28 cellular contexts compared by ENCODE assay signal in genomic region chr7:16409777-16410176, GRCh38. TPM values are rescaled to one million over a fixed set of nuclear protein-coding genes. Genes with fewer than 3 reads are reported as not detected.
DNase-seq lines count a peak whose midpoint lies in the region; ATAC-seq and TF ChIP-seq lines count a peak whose summit lies in the region.
"Had no signal": no experiment of that assay in that cellular context is flagged by ENCODE, and none has a peak within 500 bp of the region (broad histone marks: within the 10 kb centered on the region; RNA-seq: fewer than 3 reads in every experiment).

No MANE protein-coding gene starts in this region.

- H4K5ac ChIP-seq in IMR-90 (ENCODE audit: low read depth, low read length) = no peak overlapping the region

- no peak overlapping the region for H3K23ac ChIP-seq in IMR-90 (ENCODE audit: low read depth, low read length)

- no peaks in the 10 kb centered on the region for H3K9me3 ChIP-seq in IMR-90 (ENCODE audit: control insufficient read depth, insufficient read depth, low read length)
- H3K9me3 ChIP-seq in stomach = no peaks in the 10 kb centered on the region
- H3K9me3 ChIP-seq: heart right ventricle, neutrophil, Peyer's patch, right atrium auricular region had no signal

- H2AK9ac ChIP-seq in IMR-90 (replicated peaks; ENCODE audit: low read depth, low read length, poor library complexity) = no peak overlapping the region

- ATAC-seq in IMR-90 (ENCODE audit: low read depth) (peak; percentile 80), SK-N-SH treated with all-trans-retinoic acid at 6 μM for 48 hours (peak; percentile 37; the same call in 1 of the 3 replicates), GM21723 (IDR thresholded peaks at IDR 0.05; ENCODE audit: unreplicated experiment) (no peak)
- ATAC-seq: activated T-cell treated with anti-CD3 and anti-CD28 coated beads, Interleukin-2, amount 50 U/mL, for 4 hours; heart right ventricle; left ventricle myocardium superior had no signal

- H3K4me1 ChIP-seq in IMR-90 (ENCODE audit: control insufficient read depth, insufficient read depth, low read length) (no peaks in the 10 kb centered on the region), stomach (peaks cover 0 to 20% (median 7%) of the 10 kb centered on the region in 4 donors)
- H3K4me1 ChIP-seq: Peyer's patch had no signal

- no peaks in the 10 kb centered on the region for H3K9me1 ChIP-seq in IMR-90 (ENCODE audit: insufficient read depth, low read length)

- no peak overlapping the region for H3K4ac ChIP-seq in IMR-90 (ENCODE audit: low read depth, low read length)

- no peak overlapping the region for H2BK5ac ChIP-seq in IMR-90 (ENCODE audit: low read depth, low read length, poor library complexity, severe bottlenecking)

- peaks cover 42% of the 10 kb centered on the region for H3K4me1 Mint-ChIP-seq in Calu3 (ENCODE audit: low read depth, unreplicated experiment)
- H3K4me1 Mint-ChIP-seq: activated naive CD4-positive, alpha-beta T cell treated with anti-CD3 and anti-CD28 coated beads, Interleukin-2, amount 10 ng/mL, durations not matched to agents 7 days and 5 days; immature natural killer cell had no signal

- H2AK5ac ChIP-seq in IMR-90 (ENCODE audit: low read depth, low read length) = no peak overlapping the region

- no peak overlapping the region for H4K91ac ChIP-seq in IMR-90 (ENCODE audit: insufficient read depth, low read depth, low read length)

- no peak overlapping the region for H4K8ac ChIP-seq in IMR-90 (ENCODE audit: low read depth in 2 of 2, low read length in 2 of 2)

- no peaks in the 10 kb centered on the region for H3K79me1 ChIP-seq in IMR-90 (ENCODE audit: low read depth in 1 of 2, low read length in 2 of 2)

- in situ Hi-C loops in IMR-90 (cut with MboI; ENCODE audit: low sequenced_read_pairs) = no loop called here

- BruUV-seq in IMR-90 (replicated peaks; lab: Mats Ljungman, UMichigan) = no TSS peak
- no TSS peak for BruUV-seq in Calu3 (replicated peaks; lab: Mats Ljungman, UMichigan)

- no peak overlapping the region for H3K14ac ChIP-seq in IMR-90 (replicated peaks; ENCODE audit: low read depth, low read length)

- no peaks in the 10 kb centered on the region for H3K9me3 Mint-ChIP-seq in Calu3 (ENCODE audit: low read depth, unreplicated experiment)
- H3K9me3 Mint-ChIP-seq: activated naive CD4-positive, alpha-beta T cell treated with anti-CD3 and anti-CD28 coated beads, Interleukin-2, amount 10 ng/mL, durations not matched to agents 7 days and 5 days; activated T-cell treated with anti-CD3 and anti-CD28 coated beads, Interleukin-2, amount 50 U/mL, for 4 hours; immature natural killer cell had no signal

- no peak overlapping the region for H3K9ac ChIP-seq in IMR-90 (ENCODE audit: low read depth, low read length)

- no peak overlapping the region for H3K18ac ChIP-seq in IMR-90 (ENCODE audit: low read depth, low read length)

- H4K20me1 ChIP-seq in IMR-90 (ENCODE audit: insufficient read depth, low read length) = no peaks in the 10 kb centered on the region

- CTCF ChIA-PET in IMR-90 (lab: Yijun Ruan, JAX) (interaction anchor here (0.7 to 0.8 kb wide), 2 partner anchors 155 to 332 kb away, joined by 3 to 5 read pairs; no protein-coding TSS in a partner anchor), Calu3 (lab: Charles Lee) (interaction anchor here (0.7 to 1.4 kb wide), 3 partner anchors 11 to 155 kb away, joined by 3 to 13 read pairs (median 9); partner anchors contain the start of gene CRPPA)

- H3K27me3 Mint-ChIP-seq in Calu3 (ENCODE audit: unreplicated experiment) = no peaks in the 10 kb centered on the region

- DNase-seq in IMR-90 (peak; percentile 40), fibroblast of villous mesenchyme (ENCODE audit: low read depth) (peak; percentile 68), renal cortical epithelial cell (ENCODE audit: low read depth) (peak; percentile 35), stomach (no peak), AG08395 (ENCODE audit: low spot score) (no peak), Calu3 (no peak)
- DNase-seq: activated CD4-positive, alpha-beta T cell treated with anti-CD3 and anti-CD28 coated beads for 1 hour; activated CD8-positive, alpha-beta memory T cell treated with anti-CD3 and anti-CD28 coated beads for 24 hours; activated naive CD4-positive, alpha-beta T cell treated with anti-CD3 and anti-CD28 coated beads, Interleukin-2, amount 10 ng/mL, durations not matched to agents 7 days and 5 days; activated T-cell treated with anti-CD3 and anti-CD28 coated beads, Interleukin-2, amount 50 U/mL, for 4 hours; AML-193; aorta; cerebellar nuclear complex; effector CD8-positive, alpha-beta T cell; EL; heart right ventricle; immature natural killer cell; KG1; left ventricle myocardium superior; NCI-H1048; NCI-H1930; Peyer's patch; stimulated activated CD8-positive, alpha-beta memory T cell treated with anti-CD3 and anti-CD28 coated beads, Interleukin-4, amount 100 ng/mL, for 48 hours had no signal

- H2BK15ac ChIP-seq in IMR-90 (ENCODE audit: low read depth, low read length) = no peak overlapping the region

- dilution Hi-C loops in IMR-90 (cut with HindIII; ENCODE audit: low sequenced_read_pairs, unreplicated experiment) = no loop called here

- no peaks in the 10 kb centered on the region for H3K36me3 Mint-ChIP-seq in Calu3 (ENCODE audit: insufficient read depth, unreplicated experiment)
- H3K36me3 Mint-ChIP-seq: activated naive CD4-positive, alpha-beta T cell treated with anti-CD3 and anti-CD28 coated beads, Interleukin-2, amount 10 ng/mL, durations not matched to agents 7 days and 5 days had no signal

- H3K4me3 Mint-ChIP-seq in Calu3 (ENCODE audit: low read depth, unreplicated experiment) = no peak overlapping the region
- H3K4me3 Mint-ChIP-seq: activated naive CD4-positive, alpha-beta T cell treated with anti-CD3 and anti-CD28 coated beads, Interleukin-2, amount 10 ng/mL, durations not matched to agents 7 days and 5 days; activated T-cell treated with anti-CD3 and anti-CD28 coated beads, Interleukin-2, amount 50 U/mL, for 4 hours; immature natural killer cell had no signal

- H3K4me2 ChIP-seq in IMR-90 (ENCODE audit: low read depth, low read length) = no peak overlapping the region

- H3K27me3 ChIP-seq in IMR-90 (ENCODE audit: control insufficient read depth, insufficient read depth, low read length) = no peaks in the 10 kb centered on the region
- H3K27me3 ChIP-seq in stomach = no peaks in the 10 kb centered on the region
- H3K27me3 ChIP-seq: neutrophil, Peyer's patch, right atrium auricular region had no signal

- TF ChIP-seq EP300 in stomach (IDR thresholded peaks at IDR 0.05) = no peak

- POLR2A ChIA-PET in IMR-90 (lab: Charles Lee; ENCODE audit: unreplicated experiment) = no interaction called here

- H3K56ac ChIP-seq in IMR-90 (ENCODE audit: extremely low read depth, insufficient read depth, low read length) = no peak overlapping the region

- TF ChIP-seq POLR2A in IMR-90 (IDR thresholded peaks at IDR 0.05; ENCODE audit: low read depth, low read length) (no peak), stomach (IDR thresholded peaks at IDR 0.05) (no peak)

- H3K4me3 ChIP-seq in IMR-90 (ENCODE audit: insufficient read depth, low read depth, low read length) (no peak overlapping the region), fibroblast of villous mesenchyme (ENCODE audit: low read depth, low read length) (no peak overlapping the region), stomach (no peak overlapping the region)
- H3K4me3 ChIP-seq: heart right ventricle, Peyer's patch, right atrium auricular region, SK-N-MC had no signal

- H3K36me3 ChIP-seq in IMR-90 (ENCODE audit: control insufficient read depth, insufficient read depth, low read length) (no peaks in the 10 kb centered on the region), stomach (no peaks in the 10 kb centered on the region)
- H3K36me3 ChIP-seq: neutrophil, Peyer's patch, right atrium auricular region had no signal

- no peak overlapping the region for H3K27ac ChIP-seq in IMR-90 (ENCODE audit: insufficient read depth, low read length)
- no peak overlapping the region for H3K27ac ChIP-seq in stomach
- H3K27ac ChIP-seq: heart right ventricle, neutrophil, Peyer's patch, right atrium auricular region, SK-N-MC had no signal

- TF ChIP-seq RAD21 in IMR-90 (IDR thresholded peaks at IDR 0.05; ENCODE audit: low read length) = peak; percentile 37

- intact Hi-C loops in IMR-90 (cut with micrococcal nuclease) = no loop called here
- intact Hi-C loops in stomach (cut with DNase I; ENCODE audit: low total_unique reads) = no loop called here
- intact Hi-C loops in Calu3 (cut with micrococcal nuclease; ENCODE audit: unreplicated experiment) = loop anchor here (1.0 kb wide), 1 partner anchor 39 kb away; no protein-coding TSS in a partner anchor

- H3K27ac Mint-ChIP-seq in Calu3 (ENCODE audit: unreplicated experiment) = no peak overlapping the region
- H3K27ac Mint-ChIP-seq: activated naive CD4-positive, alpha-beta T cell treated with anti-CD3 and anti-CD28 coated beads, Interleukin-2, amount 10 ng/mL, durations not matched to agents 7 days and 5 days; immature natural killer cell had no signal

- H2BK120ac ChIP-seq in IMR-90 (ENCODE audit: low read depth, low read length) = no peak overlapping the region

- H2AFZ ChIP-seq in IMR-90 (replicated peaks; ENCODE audit: low read length, poor library complexity) = no peak overlapping the region

- peak; percentile 42 for TF ChIP-seq CTCF in IMR-90 (conservative IDR thresholded peaks at IDR 0.05; ENCODE audit: low read depth, low read length)
- TF ChIP-seq CTCF in fibroblast of villous mesenchyme (IDR thresholded peaks at IDR 0.05; ENCODE audit: insufficient read depth, low read depth, low read length) = peak; percentile 33
- TF ChIP-seq CTCF in stomach (IDR thresholded peaks at IDR 0.05) = no peak
- TF ChIP-seq CTCF in Calu3 (IDR thresholded peaks at IDR 0.05; ENCODE audit: unreplicated experiment) = no peak

- no peak overlapping the region for H2BK20ac ChIP-seq in IMR-90 (ENCODE audit: low read depth, low read length)

RNA-seq across cellular contexts. Expression of gene CRPPA, which starts 11.6 kb away (rescaled TPM):
- total RNA-seq in IMR-90 (2012; rRNA removed) (1.3 and 2.5 TPM in 2 replicates), fibroblast of villous mesenchyme (1.6 and 2.6 TPM in 2 replicates), renal cortical epithelial cell (4.5 and 6.7 TPM in 2 replicates), stomach (10 to 100 TPM in 1 of 5 donors, 1 to 10 TPM in 1, under 1 TPM in 3; 0.29 to 11.0 (median 0.89) TPM), Calu3 (2022) (7.5 and 9.9 TPM in 2 replicates)
- polyA plus RNA-seq in IMR-90 (2012; rRNA removed) (0.47 and 0.67 TPM in 2 replicates), stomach (1 to 10 TPM in 1 of 3 donors, under 1 TPM in 2; 0.28 to 3.5 (median 0.75) TPM)
- polyA plus RNA-seq in IMR-90 (2012; cell fraction: cytosol; rRNA removed) = 0.14 and 0.24 TPM in 2 replicates
- polyA plus RNA-seq in IMR-90 (2012; cell fraction: nucleus; rRNA removed; ENCODE audit: low replicate concordance) = 0.07 and 0.71 TPM in 2 replicates

RNA-seq across cellular contexts. Expression of gene SOSTDC1, which starts 55.8 kb away (rescaled TPM):
- total RNA-seq in IMR-90 (2012; rRNA removed) (under 0.01 TPM in 1 of 2 replicates, not detected in the other), fibroblast of villous mesenchyme (not detected in 2 replicates), renal cortical epithelial cell (11.4 TPM in 1 of 2 replicates, not detected in the other), stomach (10 to 100 TPM in 2 of 5 donors, 1 to 10 TPM in 1, under 1 TPM in 1, not detected in 1; 0.89 to 18.7 (median 13.6) TPM), Calu3 (2022) (13.9 and 22.1 TPM in 2 replicates)
- polyA plus RNA-seq in IMR-90 (2012; rRNA removed) (0.04 and 0.07 TPM in 2 replicates), stomach (10 to 100 TPM in 1 of 3 donors, 1 to 10 TPM in 1, under 1 TPM in 1; 0.90 to 21.2 (median 5.9) TPM)
- 0.02 TPM in 1 of 2 replicates, not detected in the other for polyA plus RNA-seq in IMR-90 (2012; cell fraction: cytosol; rRNA removed)
- polyA plus RNA-seq in IMR-90 (2012; cell fraction: nucleus; rRNA removed; ENCODE audit: low replicate concordance) = not detected in 2 replicates
- total RNA-seq: activated T-cell treated with anti-CD3 and anti-CD28 coated beads, Interleukin-2, amount 50 U/mL, for 4 hours; aorta had no signal
- polyA plus RNA-seq: aorta, immature natural killer cell had no signal

Comparison
In these comparisons a context has a peak if more than half of its experiments do, and no peak if none do; other contexts are left out.
1. DNase-seq: peak in IMR-90 (single experiment), fibroblast of villous mesenchyme (single experiment) and renal cortical epithelial cell (single experiment); none in stomach (single experiment), AG08395 (single experiment) and Calu3 (single experiment).
2. CTCF ChIP-seq: peak in IMR-90 (single experiment) and fibroblast of villous mesenchyme (single experiment); none in stomach (0 of 7) and Calu3 (single experiment).